ENCODE assay signal across 1 cellular context in genomic region chr2:102142829-102143449, GRCh38.
TF ChIP-seq lines count a peak whose summit lies in the region.

No MANE protein-coding gene starts in this region.

TF ChIP-seq in HepG2, 621 proteins besides CTCF, POLR2A, EP300 and RAD21 (continued from another document and continues in another):
- TF ChIP-seq, protein P1, sequence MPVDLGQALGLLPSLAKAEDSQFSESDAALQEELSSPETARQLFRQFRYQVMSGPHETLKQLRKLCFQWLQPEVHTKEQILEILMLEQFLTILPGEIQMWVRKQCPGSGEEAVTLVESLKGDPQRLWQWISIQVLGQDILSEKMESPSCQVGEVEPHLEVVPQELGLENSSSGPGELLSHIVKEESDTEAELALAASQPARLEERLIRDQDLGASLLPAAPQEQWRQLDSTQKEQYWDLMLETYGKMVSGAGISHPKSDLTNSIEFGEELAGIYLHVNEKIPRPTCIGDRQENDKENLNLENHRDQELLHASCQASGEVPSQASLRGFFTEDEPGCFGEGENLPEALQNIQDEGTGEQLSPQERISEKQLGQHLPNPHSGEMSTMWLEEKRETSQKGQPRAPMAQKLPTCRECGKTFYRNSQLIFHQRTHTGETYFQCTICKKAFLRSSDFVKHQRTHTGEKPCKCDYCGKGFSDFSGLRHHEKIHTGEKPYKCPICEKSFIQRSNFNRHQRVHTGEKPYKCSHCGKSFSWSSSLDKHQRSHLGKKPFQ (CRISPR knock-in tag; IDR thresholded peaks at IDR 0.05; ENCODE audit: insufficient replicate concordance), result peak; percentile 5
- TF ChIP-seq ETV6 (CRISPR knock-in tag; conservative IDR thresholded peaks at IDR 0.05) (no peak), DRAP1 (CRISPR knock-in tag; IDR thresholded peaks at IDR 0.05) (no peak), PLRG1 (conservative IDR thresholded peaks at IDR 0.05) (no peak), ZNF317 (CRISPR knock-in tag; IDR thresholded peaks at IDR 0.05) (no peak; the same call in 1 of the 2 replicates), MEIS2 (CRISPR knock-in tag; IDR thresholded peaks at IDR 0.05) (no peak), ZNF766 (CRISPR knock-in tag; IDR thresholded peaks at IDR 0.05; ENCODE audit: borderline replicate concordance) (no peak), ZNF331 (CRISPR knock-in tag; IDR thresholded peaks at IDR 0.05) (no peak; the same call in 1 of the 2 replicates), ZNF337 (CRISPR knock-in tag; IDR thresholded peaks at IDR 0.05; ENCODE audit: borderline replicate concordance, low read depth) (no peak), ZNF816 (CRISPR knock-in tag; IDR thresholded peaks at IDR 0.05; ENCODE audit: borderline replicate concordance) (no peak), ZNF552 (CRISPR knock-in tag; IDR thresholded peaks at IDR 0.05; ENCODE audit: borderline replicate concordance) (no peak), ZNF572 (CRISPR knock-in tag; IDR thresholded peaks at IDR 0.05) (peak; percentile 86; the same call in 1 of the 2 replicates), SIX1 (CRISPR knock-in tag; IDR thresholded peaks at IDR 0.05; ENCODE audit: borderline replicate concordance) (no peak), ZNF282 (IDR thresholded peaks at IDR 0.05; ENCODE audit: partially characterized antibody) (no peak), NFRKB (IDR thresholded peaks at IDR 0.05) (no peak), LBX2 (CRISPR knock-in tag; IDR thresholded peaks at IDR 0.05; ENCODE audit: borderline replicate concordance) (no peak), ZNF841 (CRISPR knock-in tag; IDR thresholded peaks at IDR 0.05; ENCODE audit: borderline replicate concordance) (no peak), ZNF432 (CRISPR knock-in tag; IDR thresholded peaks at IDR 0.05; ENCODE audit: borderline replicate concordance) (no peak), RBM39 (IDR thresholded peaks at IDR 0.05; ENCODE audit: low read depth, low read length, poor library complexity, severe bottlenecking) (no peak), EEA1 (CRISPR knock-in tag; IDR thresholded peaks at IDR 0.05; ENCODE audit: borderline replicate concordance) (peak; percentile 21; the same call in 1 of the 2 replicates), TBP (CRISPR knock-in tag; IDR thresholded peaks at IDR 0.05) (no peak), PAX8 (CRISPR knock-in tag; IDR thresholded peaks at IDR 0.05; ENCODE audit: borderline replicate concordance) (no peak), NBN (conservative IDR thresholded peaks at IDR 0.05) (no peak), NFE2L1 (CRISPR knock-in tag; IDR thresholded peaks at IDR 0.05; ENCODE audit: borderline replicate concordance) (no peak), JARID2 (CRISPR knock-in tag; IDR thresholded peaks at IDR 0.05; ENCODE audit: insufficient replicate concordance) (no peak), CBFB (CRISPR knock-in tag; IDR thresholded peaks at IDR 0.05) (no peak), ZNF468 (CRISPR knock-in tag; IDR thresholded peaks at IDR 0.05) (no peak), ZNF329 (CRISPR knock-in tag; IDR thresholded peaks at IDR 0.05; ENCODE audit: low read depth) (no peak), TP53 (CRISPR knock-in tag; conservative IDR thresholded peaks at IDR 0.05) (no peak), TAF1 (CRISPR knock-in tag; IDR thresholded peaks at IDR 0.05) (peak; percentile 16; the same call in 1 of the 2 replicates), TEAD3 (CRISPR knock-in tag; optimal IDR thresholded peaks at IDR 0.05; ENCODE audit: borderline replicate concordance) (no peak), ZNF878 (CRISPR knock-in tag; IDR thresholded peaks at IDR 0.05) (no peak), ATM (IDR thresholded peaks at IDR 0.05; ENCODE audit: borderline replicate concordance) (no peak), ZNF510 (CRISPR knock-in tag; IDR thresholded peaks at IDR 0.05; ENCODE audit: low read depth) (no peak), MAFG (CRISPR knock-in tag; IDR thresholded peaks at IDR 0.05) (no peak), KDM6A (CRISPR knock-in tag; IDR thresholded peaks at IDR 0.05; ENCODE audit: low read depth) (no peak), ZNF713 (CRISPR knock-in tag; IDR thresholded peaks at IDR 0.05) (no peak), BCL3 (CRISPR knock-in tag; IDR thresholded peaks at IDR 0.05) (no peak)
- TF ChIP-seq, protein P2, sequence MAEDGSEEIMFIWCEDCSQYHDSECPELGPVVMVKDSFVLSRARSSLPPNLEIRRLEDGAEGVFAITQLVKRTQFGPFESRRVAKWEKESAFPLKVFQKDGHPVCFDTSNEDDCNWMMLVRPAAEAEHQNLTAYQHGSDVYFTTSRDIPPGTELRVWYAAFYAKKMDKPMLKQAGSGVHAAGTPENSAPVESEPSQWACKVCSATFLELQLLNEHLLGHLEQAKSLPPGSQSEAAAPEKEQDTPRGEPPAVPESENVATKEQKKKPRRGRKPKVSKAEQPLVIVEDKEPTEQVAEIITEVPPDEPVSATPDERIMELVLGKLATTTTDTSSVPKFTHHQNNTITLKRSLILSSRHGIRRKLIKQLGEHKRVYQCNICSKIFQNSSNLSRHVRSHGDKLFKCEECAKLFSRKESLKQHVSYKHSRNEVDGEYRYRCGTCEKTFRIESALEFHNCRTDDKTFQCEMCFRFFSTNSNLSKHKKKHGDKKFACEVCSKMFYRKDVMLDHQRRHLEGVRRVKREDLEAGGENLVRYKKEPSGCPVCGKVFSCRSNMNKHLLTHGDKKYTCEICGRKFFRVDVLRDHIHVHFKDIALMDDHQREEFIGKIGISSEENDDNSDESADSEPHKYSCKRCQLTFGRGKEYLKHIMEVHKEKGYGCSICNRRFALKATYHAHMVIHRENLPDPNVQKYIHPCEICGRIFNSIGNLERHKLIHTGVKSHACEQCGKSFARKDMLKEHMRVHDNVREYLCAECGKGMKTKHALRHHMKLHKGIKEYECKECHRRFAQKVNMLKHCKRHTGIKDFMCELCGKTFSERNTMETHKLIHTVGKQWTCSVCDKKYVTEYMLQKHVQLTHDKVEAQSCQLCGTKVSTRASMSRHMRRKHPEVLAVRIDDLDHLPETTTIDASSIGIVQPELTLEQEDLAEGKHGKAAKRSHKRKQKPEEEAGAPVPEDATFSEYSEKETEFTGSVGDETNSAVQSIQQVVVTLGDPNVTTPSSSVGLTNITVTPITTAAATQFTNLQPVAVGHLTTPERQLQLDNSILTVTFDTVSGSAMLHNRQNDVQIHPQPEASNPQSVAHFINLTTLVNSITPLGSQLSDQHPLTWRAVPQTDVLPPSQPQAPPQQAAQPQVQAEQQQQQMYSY (CRISPR knock-in tag; IDR thresholded peaks at IDR 0.05), result no peak
- TF ChIP-seq, protein P3, sequence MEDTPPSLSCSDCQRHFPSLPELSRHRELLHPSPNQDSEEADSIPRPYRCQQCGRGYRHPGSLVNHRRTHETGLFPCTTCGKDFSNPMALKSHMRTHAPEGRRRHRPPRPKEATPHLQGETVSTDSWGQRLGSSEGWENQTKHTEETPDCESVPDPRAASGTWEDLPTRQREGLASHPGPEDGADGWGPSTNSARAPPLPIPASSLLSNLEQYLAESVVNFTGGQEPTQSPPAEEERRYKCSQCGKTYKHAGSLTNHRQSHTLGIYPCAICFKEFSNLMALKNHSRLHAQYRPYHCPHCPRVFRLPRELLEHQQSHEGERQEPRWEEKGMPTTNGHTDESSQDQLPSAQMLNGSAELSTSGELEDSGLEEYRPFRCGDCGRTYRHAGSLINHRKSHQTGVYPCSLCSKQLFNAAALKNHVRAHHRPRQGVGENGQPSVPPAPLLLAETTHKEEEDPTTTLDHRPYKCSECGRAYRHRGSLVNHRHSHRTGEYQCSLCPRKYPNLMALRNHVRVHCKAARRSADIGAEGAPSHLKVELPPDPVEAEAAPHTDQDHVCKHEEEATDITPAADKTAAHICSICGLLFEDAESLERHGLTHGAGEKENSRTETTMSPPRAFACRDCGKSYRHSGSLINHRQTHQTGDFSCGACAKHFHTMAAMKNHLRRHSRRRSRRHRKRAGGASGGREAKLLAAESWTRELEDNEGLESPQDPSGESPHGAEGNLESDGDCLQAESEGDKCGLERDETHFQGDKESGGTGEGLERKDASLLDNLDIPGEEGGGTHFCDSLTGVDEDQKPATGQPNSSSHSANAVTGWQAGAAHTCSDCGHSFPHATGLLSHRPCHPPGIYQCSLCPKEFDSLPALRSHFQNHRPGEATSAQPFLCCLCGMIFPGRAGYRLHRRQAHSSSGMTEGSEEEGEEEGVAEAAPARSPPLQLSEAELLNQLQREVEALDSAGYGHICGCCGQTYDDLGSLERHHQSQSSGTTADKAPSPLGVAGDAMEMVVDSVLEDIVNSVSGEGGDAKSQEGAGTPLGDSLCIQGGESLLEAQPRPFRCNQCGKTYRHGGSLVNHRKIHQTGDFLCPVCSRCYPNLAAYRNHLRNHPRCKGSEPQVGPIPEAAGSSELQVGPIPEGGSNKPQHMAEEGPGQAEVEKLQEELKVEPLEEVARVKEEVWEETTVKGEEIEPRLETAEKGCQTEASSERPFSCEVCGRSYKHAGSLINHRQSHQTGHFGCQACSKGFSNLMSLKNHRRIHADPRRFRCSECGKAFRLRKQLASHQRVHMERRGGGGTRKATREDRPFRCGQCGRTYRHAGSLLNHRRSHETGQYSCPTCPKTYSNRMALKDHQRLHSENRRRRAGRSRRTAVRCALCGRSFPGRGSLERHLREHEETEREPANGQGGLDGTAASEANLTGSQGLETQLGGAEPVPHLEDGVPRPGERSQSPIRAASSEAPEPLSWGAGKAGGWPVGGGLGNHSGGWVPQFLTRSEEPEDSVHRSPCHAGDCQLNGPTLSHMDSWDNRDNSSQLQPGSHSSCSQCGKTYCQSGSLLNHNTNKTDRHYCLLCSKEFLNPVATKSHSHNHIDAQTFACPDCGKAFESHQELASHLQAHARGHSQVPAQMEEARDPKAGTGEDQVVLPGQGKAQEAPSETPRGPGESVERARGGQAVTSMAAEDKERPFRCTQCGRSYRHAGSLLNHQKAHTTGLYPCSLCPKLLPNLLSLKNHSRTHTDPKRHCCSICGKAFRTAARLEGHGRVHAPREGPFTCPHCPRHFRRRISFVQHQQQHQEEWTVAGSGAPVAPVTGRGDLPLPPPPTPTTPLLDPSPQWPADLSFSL (CRISPR knock-in tag; IDR thresholded peaks at IDR 0.05), result peak; percentile 74; the same call in 1 of the 2 replicates
- TF ChIP-seq, protein P4, sequence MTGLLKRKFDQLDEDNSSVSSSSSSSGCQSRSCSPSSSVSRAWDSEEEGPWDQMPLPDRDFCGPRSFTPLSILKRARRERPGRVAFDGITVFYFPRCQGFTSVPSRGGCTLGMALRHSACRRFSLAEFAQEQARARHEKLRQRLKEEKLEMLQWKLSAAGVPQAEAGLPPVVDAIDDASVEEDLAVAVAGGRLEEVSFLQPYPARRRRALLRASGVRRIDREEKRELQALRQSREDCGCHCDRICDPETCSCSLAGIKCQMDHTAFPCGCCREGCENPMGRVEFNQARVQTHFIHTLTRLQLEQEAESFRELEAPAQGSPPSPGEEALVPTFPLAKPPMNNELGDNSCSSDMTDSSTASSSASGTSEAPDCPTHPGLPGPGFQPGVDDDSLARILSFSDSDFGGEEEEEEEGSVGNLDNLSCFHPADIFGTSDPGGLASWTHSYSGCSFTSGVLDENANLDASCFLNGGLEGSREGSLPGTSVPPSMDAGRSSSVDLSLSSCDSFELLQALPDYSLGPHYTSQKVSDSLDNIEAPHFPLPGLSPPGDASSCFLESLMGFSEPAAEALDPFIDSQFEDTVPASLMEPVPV (CRISPR knock-in tag; IDR thresholded peaks at IDR 0.05), result no peak
- TF ChIP-seq, protein P5, sequence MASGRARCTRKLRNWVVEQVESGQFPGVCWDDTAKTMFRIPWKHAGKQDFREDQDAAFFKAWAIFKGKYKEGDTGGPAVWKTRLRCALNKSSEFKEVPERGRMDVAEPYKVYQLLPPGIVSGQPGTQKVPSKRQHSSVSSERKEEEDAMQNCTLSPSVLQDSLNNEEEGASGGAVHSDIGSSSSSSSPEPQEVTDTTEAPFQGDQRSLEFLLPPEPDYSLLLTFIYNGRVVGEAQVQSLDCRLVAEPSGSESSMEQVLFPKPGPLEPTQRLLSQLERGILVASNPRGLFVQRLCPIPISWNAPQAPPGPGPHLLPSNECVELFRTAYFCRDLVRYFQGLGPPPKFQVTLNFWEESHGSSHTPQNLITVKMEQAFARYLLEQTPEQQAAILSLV (CRISPR knock-in tag; IDR thresholded peaks at IDR 0.05; ENCODE audit: borderline replicate concordance), result peak; percentile 65; the same call in 1 of the 2 replicates
